20 cellular contexts compared by ENCODE assay signal in the genomic region with DNA sequence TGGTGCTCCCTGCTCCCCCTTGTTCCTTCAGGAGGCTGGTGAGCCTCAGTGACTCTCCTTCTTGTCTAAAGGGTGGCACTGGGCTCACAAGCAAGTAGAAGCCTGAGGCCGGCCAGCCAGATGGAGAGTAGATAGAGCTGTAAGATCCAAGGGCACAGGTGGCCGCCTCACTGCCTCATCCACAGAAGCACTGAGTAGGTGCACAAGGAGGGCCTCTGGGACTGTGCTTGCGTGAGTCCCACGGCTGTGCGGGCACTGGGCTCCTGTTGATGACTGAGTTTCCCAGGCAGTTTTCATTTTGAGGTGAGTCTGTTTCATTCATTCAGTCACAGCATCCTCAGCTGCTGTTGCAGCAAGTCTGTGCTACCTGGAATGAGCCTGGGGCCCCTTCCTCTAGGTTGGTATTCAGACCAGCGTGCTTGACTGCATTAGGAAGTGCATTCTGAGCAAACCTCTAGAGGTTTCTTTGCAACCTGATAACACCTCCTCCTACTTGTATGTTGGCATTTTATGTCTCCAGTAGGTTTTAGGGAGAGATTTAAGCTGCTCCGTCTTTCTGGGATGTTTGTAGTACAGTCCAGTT.
DNase-seq lines count a peak whose midpoint lies in the region; ATAC-seq and TF ChIP-seq lines count a peak whose summit lies in the region.
"Had no signal": no experiment of that assay in that cellular context is flagged by ENCODE, and none has a peak within 500 bp of the region (broad histone marks: within the 10 kb centered on the region; RNA-seq: fewer than 3 reads in every experiment).

No MANE protein-coding gene starts in this region.

- peak; percentile 2 for DNase-seq in DMS79 (lab: John Stamatoyannopoulos, UW)
- no peak for DNase-seq in activated B cell treated with CpG ODN at 0.5 μM for 24 hours
- peak; percentile 64 for DNase-seq in left kidney (ENCODE audit: low read depth, low spot score)
- DNase-seq in stimulated activated effector memory CD8-positive, alpha-beta T cell treated with anti-CD3 and anti-CD28 coated beads, Interleukin-12 subunit alpha, Interleukin-12 subunit beta, amount 100 ng/mL, for 72 hours (ENCODE audit: low spot score in 2 of 2): no peak
- no peak for DNase-seq in stimulated activated CD4-positive, alpha-beta T cell treated with anti-CD3 and anti-CD28 coated beads, Interleukin-4, amount 100 ng/mL, for 24 hours
- no peak for DNase-seq in amygdala (lab: John Stamatoyannopoulos, UW)
- DNase-seq in SW 1271 (lab: John Stamatoyannopoulos, UW): no peak
- DNase-seq: ACHN; AML-193; Calu3; CD4-positive, alpha-beta T cell; DND-41; GM23248; NCI-H187 treated with DMSO at 0.1 percent for 48 hours; NCI-H2171; NCI-H446 treated with DMSO at 0.1 percent for 48 hours; NK-92 treated with Interleukin-12 subunit alpha and Interleukin-12 subunit beta, amount 100 ng/mL, for 24 hours; SHP77 treated with DMSO at 0.1 percent for 48 hours had no signal

- peaks cover 43% of the 10 kb centered on the region for H3K4me1 Mint-ChIP-seq in activated B cell treated with CpG ODN at 0.5 μM for 24 hours
- H3K4me1 Mint-ChIP-seq in stimulated activated effector memory CD8-positive, alpha-beta T cell treated with anti-CD3 and anti-CD28 coated beads, Interleukin-12 subunit alpha, Interleukin-12 subunit beta, amount 100 ng/mL, for 72 hours: peaks cover 38% of the 10 kb centered on the region

- POLR2A ChIA-PET in activated B cell treated with CpG ODN at 0.5 μM for 24 hours (lab: Charles Lee): no interaction called here

- H3K9me3 Mint-ChIP-seq in activated B cell treated with CpG ODN at 0.5 μM for 24 hours: no peaks in the 10 kb centered on the region
- no peaks in the 10 kb centered on the region for H3K9me3 Mint-ChIP-seq in stimulated activated effector memory CD8-positive, alpha-beta T cell treated with anti-CD3 and anti-CD28 coated beads, Interleukin-12 subunit alpha, Interleukin-12 subunit beta, amount 100 ng/mL, for 72 hours
- H3K9me3 Mint-ChIP-seq: CD4-positive, alpha-beta T cell had no signal

- H3K36me3 Mint-ChIP-seq in activated B cell treated with CpG ODN at 0.5 μM for 24 hours (ENCODE audit: low read depth): peaks cover 61% of the 10 kb centered on the region
- H3K36me3 Mint-ChIP-seq in stimulated activated effector memory CD8-positive, alpha-beta T cell treated with anti-CD3 and anti-CD28 coated beads, Interleukin-12 subunit alpha, Interleukin-12 subunit beta, amount 100 ng/mL, for 72 hours: peaks cover 36% of the 10 kb centered on the region

- peak; percentile 18 for ATAC-seq in activated B cell treated with CpG ODN at 0.5 μM for 24 hours (ENCODE audit: low read depth)
- no peak for ATAC-seq in stimulated activated effector memory CD8-positive, alpha-beta T cell treated with anti-CD3 and anti-CD28 coated beads, Interleukin-12 subunit alpha, Interleukin-12 subunit beta, amount 100 ng/mL, for 72 hours
- ATAC-seq: GM12878, HCT116 had no signal

- intact Hi-C loops in activated B cell treated with CpG ODN at 0.5 μM for 24 hours (cut with micrococcal nuclease): no loop called here

- TF ChIP-seq CTCF in activated B cell treated with CpG ODN at 0.5 μM for 24 hours (IDR thresholded peaks at IDR 0.05): no peak

- no peaks in the 10 kb centered on the region for H3K27me3 Mint-ChIP-seq in activated B cell treated with CpG ODN at 0.5 μM for 24 hours
- H3K27me3 Mint-ChIP-seq: CD4-positive, alpha-beta T cell had no signal

- no peak overlapping the region for H3K4me3 Mint-ChIP-seq in activated B cell treated with CpG ODN at 0.5 μM for 24 hours
- H3K4me3 Mint-ChIP-seq in stimulated activated effector memory CD8-positive, alpha-beta T cell treated with anti-CD3 and anti-CD28 coated beads, Interleukin-12 subunit alpha, Interleukin-12 subunit beta, amount 100 ng/mL, for 72 hours: no peak overlapping the region
- H3K4me3 Mint-ChIP-seq: CD4-positive, alpha-beta T cell had no signal

- H3K27ac Mint-ChIP-seq in activated B cell treated with CpG ODN at 0.5 μM for 24 hours: peak overlapping the region; percentile 31
- H3K27ac Mint-ChIP-seq in stimulated activated effector memory CD8-positive, alpha-beta T cell treated with anti-CD3 and anti-CD28 coated beads, Interleukin-12 subunit alpha, Interleukin-12 subunit beta, amount 100 ng/mL, for 72 hours: peak overlapping the region; percentile 60
- H3K27ac Mint-ChIP-seq: CD4-positive, alpha-beta T cell had no signal

- CTCF ChIA-PET in activated B cell treated with CpG ODN at 0.5 μM for 24 hours (lab: Charles Lee): no interaction called here

Comparison
In these comparisons a context has a peak if more than half of its experiments do, and no peak if none do; other contexts are left out.
1. DNase-seq: peak in DMS79 (single experiment) and left kidney (single experiment); none in activated B cell treated with CpG ODN at 0.5 μM for 24 hours (single experiment), stimulated activated effector memory CD8-positive, alpha-beta T cell treated with anti-CD3 and anti-CD28 coated beads, Interleukin-12 subunit alpha, Interleukin-12 subunit beta, amount 100 ng/mL, for 72 hours (0 of 2), stimulated activated CD4-positive, alpha-beta T cell treated with anti-CD3 and anti-CD28 coated beads, Interleukin-4, amount 100 ng/mL, for 24 hours (single experiment), amygdala (0 of 56) and SW 1271 (0 of 2).